ENCODE assay signal across 8 cellular contexts in the genomic region with DNA sequence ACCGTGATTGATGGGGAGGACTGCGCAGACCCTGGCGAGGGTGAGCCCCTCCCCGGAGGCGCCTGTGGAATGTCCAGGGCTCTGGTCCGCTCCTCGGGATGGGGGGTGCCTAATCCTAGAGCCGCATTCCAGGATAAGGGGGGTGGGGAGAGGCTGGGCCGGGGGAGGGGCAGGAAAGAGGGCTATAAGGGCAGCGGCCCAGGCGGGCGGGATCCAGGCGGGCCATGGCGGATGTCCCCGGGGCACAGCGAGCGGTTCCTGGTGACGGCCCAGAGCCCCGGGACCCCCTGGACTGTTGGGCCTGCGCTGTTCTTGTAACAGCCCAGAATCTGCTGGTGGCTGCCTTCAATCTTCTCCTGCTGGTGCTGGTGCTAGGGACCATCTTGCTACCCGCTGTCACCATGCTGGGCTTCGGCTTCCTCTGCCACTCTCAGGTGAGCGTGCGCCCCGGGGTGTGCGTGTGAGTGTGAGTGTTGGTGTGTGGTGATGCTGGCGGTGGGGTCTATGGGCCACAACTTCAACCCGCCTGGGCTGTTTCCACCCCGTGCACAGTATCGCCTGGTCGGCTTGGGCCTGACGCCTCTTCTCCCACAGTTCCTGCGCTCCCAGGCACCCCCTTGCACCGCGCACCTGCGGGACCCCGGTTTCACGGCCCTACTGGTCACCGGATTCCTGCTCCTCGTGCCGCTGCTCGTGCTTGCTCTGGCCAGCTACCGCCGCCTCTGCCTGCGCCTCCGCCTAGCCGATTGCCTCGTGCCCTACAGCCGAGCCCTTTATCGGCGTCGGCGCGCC. TPM values are rescaled to one million over a fixed set of nuclear protein-coding genes. Genes with fewer than 3 reads are reported as not detected.
DNase-seq lines count a peak whose midpoint lies in the region; ATAC-seq and TF ChIP-seq lines count a peak whose summit lies in the region.

A gene with protein sequence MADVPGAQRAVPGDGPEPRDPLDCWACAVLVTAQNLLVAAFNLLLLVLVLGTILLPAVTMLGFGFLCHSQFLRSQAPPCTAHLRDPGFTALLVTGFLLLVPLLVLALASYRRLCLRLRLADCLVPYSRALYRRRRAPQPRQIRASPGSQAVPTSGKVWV (plus strand): TSS at position 216 of the 792 bp plus-strand sequence. CDS start 9 bp downstream, at position 225.

- H3K4me1 ChIP-seq in right lobe of liver, result peaks cover 0 to 22% (median 7%) of the 10 kb centered on the region in 4 donors
- H3K4me1 ChIP-seq in tibial artery, result peaks cover 0 to 45% (median 41%) of the 10 kb centered on the region in 4 donors

- H3K4me3 Mint-ChIP-seq in activated CD8-positive, alpha-beta memory T cell treated with anti-CD3 and anti-CD28 coated beads, Interleukin-2, amount 10 ng/mL, durations not matched to agents 7 days and 5 days, result no peak within 1 kb of the TSS
- peak within 1 kb of the TSS in 4 of 5 experiments; percentile 33 to 56 (median 38) for H3K4me3 Mint-ChIP-seq in brain

- no peak within 1 kb of the TSS for H3K4me3 ChIP-seq in right lobe of liver
- peak within 1 kb of the TSS; percentile 66 to 77 for H3K4me3 ChIP-seq in tibial artery

- H3K9me3 ChIP-seq in right lobe of liver (no peaks in the 10 kb centered on the region), tibial artery (no peaks in the 10 kb centered on the region)

- 71% methylated on average over 19 of the region's 54 CpGs for WGBS in right lobe of liver (ENCODE audit: insufficient coverage, low coverage, low lambda C conversion rate, missing lambda C conversion rate)

- no peaks in the 10 kb centered on the region for H3K9me3 Mint-ChIP-seq in activated CD8-positive, alpha-beta memory T cell treated with anti-CD3 and anti-CD28 coated beads, Interleukin-2, amount 10 ng/mL, durations not matched to agents 7 days and 5 days (ENCODE audit: low read depth)
- H3K9me3 Mint-ChIP-seq in brain, result no peaks in the 10 kb centered on the region

- H3K27ac ChIP-seq in right lobe of liver (peak within 1 kb of the TSS in 2 of 3 donors; percentile 15 to 84), tibial artery (peak within 1 kb of the TSS; percentile 89 to 90)

- H3K4me1 Mint-ChIP-seq in activated CD8-positive, alpha-beta memory T cell treated with anti-CD3 and anti-CD28 coated beads, Interleukin-2, amount 10 ng/mL, durations not matched to agents 7 days and 5 days, result peaks cover 38% of the 10 kb centered on the region
- peaks cover 24% of the 10 kb centered on the region for H3K4me1 Mint-ChIP-seq in brain

- no peak for TF ChIP-seq POLR2A in right lobe of liver (IDR thresholded peaks at IDR 0.05)

- H3K36me3 Mint-ChIP-seq in activated CD8-positive, alpha-beta memory T cell treated with anti-CD3 and anti-CD28 coated beads, Interleukin-2, amount 10 ng/mL, durations not matched to agents 7 days and 5 days, result peaks cover 2% of the 10 kb centered on the region
- H3K36me3 Mint-ChIP-seq in brain, result peaks cover 37% of the 10 kb centered on the region

- DNase-seq in activated CD8-positive, alpha-beta memory T cell treated with anti-CD3 and anti-CD28 coated beads, Interleukin-2, amount 50 U/mL, for 4 hours, result peak; percentile 47
- DNase-seq in activated CD8-positive, alpha-beta memory T cell treated with anti-CD3 and anti-CD28 coated beads, Interleukin-2, amount 10 ng/mL, durations not matched to agents 7 days and 5 days, result no peak
- DNase-seq in right lobe of liver, result peak in 2 of 3 donors; percentile 45 to 51
- no peak for DNase-seq in tibial artery
- DNase-seq in NK-92 treated with Interleukin-12 subunit alpha and Interleukin-12 subunit beta, amount 100 ng/mL, for 24 hours (lab: John Stamatoyannopoulos, UW), result no peak

- H3K27me3 ChIP-seq in right lobe of liver (no peaks in the 10 kb centered on the region), tibial artery (no peaks in the 10 kb centered on the region)

- H3K36me3 ChIP-seq in right lobe of liver, result peaks cover 0 to 37% (median 12%) of the 10 kb centered on the region in 4 donors
- peaks cover 16 to 30% (median 25%) of the 10 kb centered on the region in 3 donors for H3K36me3 ChIP-seq in tibial artery

- CTCF ChIA-PET in activated CD8-positive, alpha-beta memory T cell treated with anti-CD3 and anti-CD28 coated beads, Interleukin-2, amount 10 ng/mL, durations not matched to agents 7 days and 5 days (lab: Charles Lee), result interaction anchor here (1.0 kb wide), 1 partner anchor 20 kb away, joined by 4 read pairs; the partner anchor contains the start of gene KDM6B

- H3K27me3 Mint-ChIP-seq in activated CD8-positive, alpha-beta memory T cell treated with anti-CD3 and anti-CD28 coated beads, Interleukin-2, amount 10 ng/mL, durations not matched to agents 7 days and 5 days, result no peaks in the 10 kb centered on the region
- H3K27me3 Mint-ChIP-seq in brain, result peaks cover 3% of the 10 kb centered on the region

- H3K27ac Mint-ChIP-seq in activated CD8-positive, alpha-beta memory T cell treated with anti-CD3 and anti-CD28 coated beads, Interleukin-2, amount 10 ng/mL, durations not matched to agents 7 days and 5 days, result no peak within 1 kb of the TSS
- H3K27ac Mint-ChIP-seq in brain, result peak within 1 kb of the TSS in 3 of 5 experiments; percentile 27 to 78 (median 52)

- ATAC-seq in activated CD8-positive, alpha-beta memory T cell treated with anti-CD3 and anti-CD28 coated beads, Interleukin-2, amount 10 ng/mL, durations not matched to agents 7 days and 5 days, result no peak
- ATAC-seq in right lobe of liver (no peak), HG03097 (IDR thresholded peaks at IDR 0.05; ENCODE audit: low FRiP score, unreplicated experiment) (no peak), GM18861 (IDR thresholded peaks at IDR 0.05; ENCODE audit: unreplicated experiment) (no peak)

- intact Hi-C loops in right lobe of liver (cut with DNase I) (loop anchor here in 1 of 2 donors (5.0 kb wide), 1 partner anchor 38 kb away; no protein-coding TSS in a partner anchor), tibial artery (cut with DNase I; ENCODE audit: low total_unique reads) (loop anchor here (10.0 kb wide), 1 partner anchor 110 kb away; no protein-coding TSS in a partner anchor)

- TF ChIP-seq CTCF in brain (conservative IDR thresholded peaks at IDR 0.05) (no peak), right lobe of liver (IDR thresholded peaks at IDR 0.05) (no peak), tibial artery (IDR thresholded peaks at IDR 0.05) (no peak)

RNA-seq across cellular contexts. Expression of the gene that starts here (rescaled TPM):
- total RNA-seq in activated CD8-positive, alpha-beta memory T cell treated with anti-CD3 and anti-CD28 coated beads, Interleukin-2, amount 10 ng/mL, durations not matched to agents 7 days and 5 days, result 1 to 10 TPM in 1 of 2 experiments, under 1 TPM in 1; 0.84 to 1.2 TPM
- 9.8 TPM for polyA plus RNA-seq in brain (ENCODE audit: insufficient read depth, low read depth, low replicate concordance)
- total RNA-seq in right lobe of liver, result 1 to 10 TPM in 4 of 6 experiments, under 1 TPM in 2; 0.74 to 2.4 (median 1.2) TPM

Comparison
In these comparisons a context has a peak if more than half of its experiments do, and no peak if none do; other contexts are left out.
1. DNase-seq: peak in activated CD8-positive, alpha-beta memory T cell treated with anti-CD3 and anti-CD28 coated beads, Interleukin-2, amount 50 U/mL, for 4 hours (single experiment) and right lobe of liver (2 of 3); none in activated CD8-positive, alpha-beta memory T cell treated with anti-CD3 and anti-CD28 coated beads, Interleukin-2, amount 10 ng/mL, durations not matched to agents 7 days and 5 days (single experiment), tibial artery (0 of 2) and NK-92 treated with Interleukin-12 subunit alpha and Interleukin-12 subunit beta, amount 100 ng/mL, for 24 hours (single experiment).
2. H3K4me3 ChIP-seq: peak in tibial artery (2 of 2); none in right lobe of liver (0 of 3).